In the genomic region with DNA sequence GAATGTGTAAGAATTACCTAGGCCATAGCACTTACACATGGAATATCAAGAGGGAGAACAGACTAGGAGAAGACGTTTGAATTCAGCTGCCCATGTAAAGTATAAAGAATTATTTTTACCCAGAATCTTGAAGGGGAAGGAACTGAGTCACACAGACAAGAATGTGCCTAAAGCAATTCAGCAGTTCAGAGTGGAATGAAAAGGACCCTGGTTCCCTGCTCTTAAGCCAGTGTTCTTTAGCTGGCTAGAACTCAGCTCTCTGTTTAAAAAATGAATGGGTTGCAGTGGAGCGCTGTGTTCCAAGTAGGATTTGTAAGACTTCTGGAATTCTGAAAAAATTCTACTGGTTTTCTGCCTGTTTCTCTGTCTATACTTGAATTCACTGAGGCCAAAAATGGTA, we compare ENCODE assay signal across 10 cellular contexts.
A peak's percentile ranks its signal among the peaks of the same experiment; 100 is the strongest.
DNase-seq lines count a peak whose midpoint lies in the region; ATAC-seq and TF ChIP-seq lines count a peak whose summit lies in the region.
"Had no signal": no experiment of that assay in that cellular context is flagged by ENCODE, and none has a peak within 500 bp of the region (broad histone marks: within the 10 kb centered on the region; RNA-seq: fewer than 3 reads in every experiment).

No MANE protein-coding gene starts in this region.

- no peak overlapping the region for H3K9ac ChIP-seq in skeletal muscle tissue (ENCODE audit: low read depth in 1 of 3, low read length in 3 of 3)
- H3K9ac ChIP-seq: KMS-11 had no signal

- no peak overlapping the region for H3K27ac Mint-ChIP-seq in GM23338

- TF ChIP-seq CTCF in GM23338 (conservative IDR thresholded peaks at IDR 0.05; ENCODE audit: low read depth in 2 of 2): no peak
- TF ChIP-seq CTCF in ascending aorta (IDR thresholded peaks at IDR 0.05): no peak

- no peaks in the 10 kb centered on the region for H3F3A ChIP-seq in GM23338 (replicated peaks; ENCODE audit: low read depth)

- no peak overlapping the region for H3K4me3 Mint-ChIP-seq in GM23338

- ATAC-seq in GM23338 (no peak), left ventricle myocardium superior (peak; percentile 48), GM21526 (IDR thresholded peaks at IDR 0.05; ENCODE audit: low FRiP score, unreplicated experiment) (no peak), GM18502 (IDR thresholded peaks at IDR 0.05; ENCODE audit: poor library complexity, unreplicated experiment) (no peak)

- intact Hi-C loops in ascending aorta (cut with DNase I): loop anchor here (10.0 kb wide), 1 partner anchor 91 kb away; no protein-coding TSS in a partner anchor
- intact Hi-C loops in left ventricle myocardium superior (cut with micrococcal nuclease): no loop called here

- H3K4me1 Mint-ChIP-seq in GM23338: no peaks in the 10 kb centered on the region

- H4K20me1 ChIP-seq in GM23338 (replicated peaks; ENCODE audit: insufficient read depth): no peaks in the 10 kb centered on the region

- no peaks in the 10 kb centered on the region for H3K27me3 ChIP-seq in GM23338 (ENCODE audit: insufficient read depth)
- H3K27me3 ChIP-seq in ascending aorta: no peaks in the 10 kb centered on the region
- no peaks in the 10 kb centered on the region for H3K27me3 ChIP-seq in skeletal muscle tissue (ENCODE audit: control insufficient read depth in 3 of 3, insufficient read depth in 3 of 3, low read length in 3 of 3)
- H3K27me3 ChIP-seq: ovary had no signal

- no peaks in the 10 kb centered on the region for H3K36me3 Mint-ChIP-seq in GM23338 (ENCODE audit: low read depth)

- H3K27me3 Mint-ChIP-seq in GM23338 (ENCODE audit: insufficient read depth, low read depth, poor library complexity): no peaks in the 10 kb centered on the region

- H3K4me1 ChIP-seq in GM23338 (ENCODE audit: insufficient read depth) (no peaks in the 10 kb centered on the region), ascending aorta (peaks cover 13 to 63% of the 10 kb centered on the region in 2 donors), skeletal muscle tissue (ENCODE audit: control insufficient read depth in 3 of 3, insufficient read depth in 3 of 3, low read length in 3 of 3) (peaks cover 2 to 12% (median 12%) of the 10 kb centered on the region in 3 donors)

- H3K4me3 ChIP-seq in GM23338 (no peak overlapping the region), ascending aorta (no peak overlapping the region), skeletal muscle tissue (ENCODE audit: low read length in 3 of 3) (no peak overlapping the region)
- H3K4me3 ChIP-seq: ovary had no signal

- H2AFZ ChIP-seq in GM23338: no peak overlapping the region

- H3K79me2 ChIP-seq in GM23338 (replicated peaks; ENCODE audit: insufficient read depth): no peaks in the 10 kb centered on the region

- H3K4me2 ChIP-seq in GM23338: no peak overlapping the region
- H3K4me2 ChIP-seq: KMS-11 had no signal

- DNase-seq in GM23338 (ENCODE audit: low spot score) (peak; percentile 6), ascending aorta (ENCODE audit: low spot score in 2 of 2) (peak in 1 of 2 donors; percentile 76), left ventricle myocardium superior (no peak), KG1 (lab: John Stamatoyannopoulos, UW) (no peak), DMS153 treated with DMSO at 0.1 percent for 48 hours (lab: John Stamatoyannopoulos, UW; ENCODE audit: unreplicated experiment) (no peak)
- DNase-seq: ovary had no signal

- H3K9me2 ChIP-seq in GM23338 (ENCODE audit: insufficient read depth): no peaks in the 10 kb centered on the region

- no peaks in the 10 kb centered on the region for H3K36me3 ChIP-seq in GM23338 (ENCODE audit: insufficient read depth)
- no peaks in the 10 kb centered on the region for H3K36me3 ChIP-seq in ascending aorta
- no peaks in the 10 kb centered on the region for H3K36me3 ChIP-seq in skeletal muscle tissue (ENCODE audit: control insufficient read depth in 3 of 3, insufficient read depth in 3 of 3, low read length in 3 of 3)
- H3K36me3 ChIP-seq: ovary had no signal

- no peaks in the 10 kb centered on the region for H3K9me3 Mint-ChIP-seq in GM23338

- H3K9me3 ChIP-seq in ascending aorta (no peaks in the 10 kb centered on the region), skeletal muscle tissue (ENCODE audit: control insufficient read depth in 3 of 3, low read length in 3 of 3) (no peaks in the 10 kb centered on the region)
- H3K9me3 ChIP-seq: ovary had no signal

- no peak overlapping the region for H3K27ac ChIP-seq in GM23338 (ENCODE audit: low read depth)
- H3K27ac ChIP-seq in ascending aorta: peak overlapping the region; percentile 72 to 76
- H3K27ac ChIP-seq in skeletal muscle tissue (ENCODE audit: low read depth, low read length): peak overlapping the region; percentile 48
- H3K27ac ChIP-seq: KMS-11, ovary had no signal

TF ChIP-seq in GM23338, 12 proteins besides CTCF, POLR2A, EP300 and RAD21:
- TF ChIP-seq STAT1 (IDR thresholded peaks at IDR 0.05; ENCODE audit: unreplicated experiment) (no peak), EZH2phosphoT487 (IDR thresholded peaks at IDR 0.05; ENCODE audit: unreplicated experiment) (no peak), JUNB (IDR thresholded peaks at IDR 0.05; ENCODE audit: unreplicated experiment) (no peak), ZNF114 (CRISPR knock-in tag; IDR thresholded peaks at IDR 0.05) (no peak), EZH2 (IDR thresholded peaks at IDR 0.05; ENCODE audit: low read depth, unreplicated experiment) (no peak)
- TF ChIP-seq, protein P1, sequence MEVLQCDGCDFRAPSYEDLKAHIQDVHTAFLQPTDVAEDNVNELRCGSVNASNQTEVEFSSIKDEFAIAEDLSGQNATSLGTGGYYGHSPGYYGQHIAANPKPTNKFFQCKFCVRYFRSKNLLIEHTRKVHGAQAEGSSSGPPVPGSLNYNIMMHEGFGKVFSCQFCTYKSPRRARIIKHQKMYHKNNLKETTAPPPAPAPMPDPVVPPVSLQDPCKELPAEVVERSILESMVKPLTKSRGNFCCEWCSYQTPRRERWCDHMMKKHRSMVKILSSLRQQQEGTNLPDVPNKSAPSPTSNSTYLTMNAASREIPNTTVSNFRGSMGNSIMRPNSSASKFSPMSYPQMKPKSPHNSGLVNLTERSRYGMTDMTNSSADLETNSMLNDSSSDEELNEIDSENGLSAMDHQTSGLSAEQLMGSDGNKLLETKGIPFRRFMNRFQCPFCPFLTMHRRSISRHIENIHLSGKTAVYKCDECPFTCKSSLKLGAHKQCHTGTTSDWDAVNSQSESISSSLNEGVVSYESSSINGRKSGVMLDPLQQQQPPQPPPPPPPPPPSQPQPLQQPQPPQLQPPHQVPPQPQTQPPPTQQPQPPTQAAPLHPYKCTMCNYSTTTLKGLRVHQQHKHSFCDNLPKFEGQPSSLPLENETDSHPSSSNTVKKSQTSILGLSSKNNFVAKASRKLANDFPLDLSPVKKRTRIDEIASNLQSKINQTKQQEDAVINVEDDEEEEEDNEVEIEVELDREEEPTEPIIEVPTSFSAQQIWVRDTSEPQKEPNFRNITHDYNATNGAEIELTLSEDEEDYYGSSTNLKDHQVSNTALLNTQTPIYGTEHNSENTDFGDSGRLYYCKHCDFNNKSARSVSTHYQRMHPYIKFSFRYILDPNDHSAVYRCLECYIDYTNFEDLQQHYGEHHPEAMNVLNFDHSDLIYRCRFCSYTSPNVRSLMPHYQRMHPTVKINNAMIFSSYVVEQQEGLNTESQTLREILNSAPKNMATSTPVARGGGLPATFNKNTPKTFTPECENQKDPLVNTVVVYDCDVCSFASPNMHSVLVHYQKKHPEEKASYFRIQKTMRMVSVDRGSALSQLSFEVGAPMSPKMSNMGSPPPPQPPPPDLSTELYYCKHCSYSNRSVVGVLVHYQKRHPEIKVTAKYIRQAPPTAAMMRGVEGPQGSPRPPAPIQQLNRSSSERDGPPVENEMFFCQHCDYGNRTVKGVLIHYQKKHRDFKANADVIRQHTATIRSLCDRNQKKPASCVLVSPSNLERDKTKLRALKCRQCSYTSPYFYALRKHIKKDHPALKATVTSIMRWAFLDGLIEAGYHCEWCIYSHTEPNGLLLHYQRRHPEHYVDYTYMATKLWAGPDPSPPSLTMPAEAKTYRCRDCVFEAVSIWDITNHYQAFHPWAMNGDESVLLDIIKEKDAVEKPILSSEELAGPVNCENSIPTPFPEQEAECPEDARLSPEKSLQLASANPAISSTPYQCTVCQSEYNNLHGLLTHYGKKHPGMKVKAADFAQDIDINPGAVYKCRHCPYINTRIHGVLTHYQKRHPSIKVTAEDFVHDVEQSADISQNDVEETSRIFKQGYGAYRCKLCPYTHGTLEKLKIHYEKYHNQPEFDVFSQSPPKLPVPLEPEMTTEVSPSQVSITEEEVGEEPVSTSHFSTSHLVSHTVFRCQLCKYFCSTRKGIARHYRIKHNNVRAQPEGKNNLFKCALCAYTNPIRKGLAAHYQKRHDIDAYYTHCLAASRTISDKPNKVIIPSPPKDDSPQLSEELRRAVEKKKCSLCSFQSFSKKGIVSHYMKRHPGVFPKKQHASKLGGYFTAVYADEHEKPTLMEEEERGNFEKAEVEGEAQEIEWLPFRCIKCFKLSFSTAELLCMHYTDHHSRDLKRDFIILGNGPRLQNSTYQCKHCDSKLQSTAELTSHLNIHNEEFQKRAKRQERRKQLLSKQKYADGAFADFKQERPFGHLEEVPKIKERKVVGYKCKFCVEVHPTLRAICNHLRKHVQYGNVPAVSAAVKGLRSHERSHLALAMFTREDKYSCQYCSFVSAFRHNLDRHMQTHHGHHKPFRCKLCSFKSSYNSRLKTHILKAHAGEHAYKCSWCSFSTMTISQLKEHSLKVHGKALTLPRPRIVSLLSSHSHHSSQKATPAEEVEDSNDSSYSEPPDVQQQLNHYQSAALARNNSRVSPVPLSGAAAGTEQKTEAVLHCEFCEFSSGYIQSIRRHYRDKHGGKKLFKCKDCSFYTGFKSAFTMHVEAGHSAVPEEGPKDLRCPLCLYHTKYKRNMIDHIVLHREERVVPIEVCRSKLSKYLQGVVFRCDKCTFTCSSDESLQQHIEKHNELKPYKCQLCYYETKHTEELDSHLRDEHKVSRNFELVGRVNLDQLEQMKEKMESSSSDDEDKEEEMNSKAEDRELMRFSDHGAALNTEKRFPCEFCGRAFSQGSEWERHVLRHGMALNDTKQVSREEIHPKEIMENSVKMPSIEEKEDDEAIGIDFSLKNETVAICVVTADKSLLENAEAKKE (CRISPR knock-in tag; IDR thresholded peaks at IDR 0.05): no peak
